ENCODE assay signal across 1 cellular context in genomic region chr5:159510282-159510681, GRCh38.
TF ChIP-seq lines count a peak whose summit lies in the region.

No MANE protein-coding gene starts in this region.

TF ChIP-seq in GM23338, 12 proteins besides CTCF, POLR2A, EP300 and RAD21 (continued from another document):
- TF ChIP-seq ZNF462 (CRISPR knock-in tag; IDR thresholded peaks at IDR 0.05) = peak; percentile 51; the same call in 1 of the 2 replicates
